In the genomic region with DNA sequence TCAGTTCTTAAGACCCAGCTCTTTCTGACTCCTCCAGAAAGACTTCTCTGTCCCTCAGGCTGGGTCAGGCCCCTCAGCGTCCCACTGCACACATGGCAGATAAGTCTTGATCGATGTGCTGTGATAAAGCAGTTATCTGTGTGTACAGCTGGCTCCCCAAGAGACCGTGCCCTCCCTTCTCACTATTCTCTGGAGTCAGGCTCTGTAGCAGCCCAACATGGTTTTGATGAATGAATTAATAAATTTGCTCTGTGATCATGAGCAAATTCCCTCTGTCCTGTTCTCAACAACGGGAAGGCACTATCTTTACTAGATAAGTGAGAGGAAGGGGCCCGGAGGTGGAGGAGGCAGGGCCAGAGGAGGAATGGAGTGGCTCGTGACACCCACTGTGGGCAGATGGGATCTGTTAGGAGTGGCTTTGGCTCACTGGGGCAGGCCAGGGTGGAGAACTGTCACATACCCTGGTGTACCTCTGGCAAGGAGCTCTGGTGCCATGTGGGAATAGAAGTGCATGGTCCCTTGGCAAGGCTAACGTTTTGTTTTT, we compare ENCODE assay signal across 8 cellular contexts. TPM values are rescaled to one million over a fixed set of nuclear protein-coding genes. Genes with fewer than 3 reads are reported as not detected.
DNase-seq lines count a peak whose midpoint lies in the region; ATAC-seq and TF ChIP-seq lines count a peak whose summit lies in the region.

No MANE protein-coding gene starts in this region.

- H3K27me3 Mint-ChIP-seq in activated CD4-positive, alpha-beta T cell treated with anti-CD3 and anti-CD28 coated beads for 36 hours: no peaks in the 10 kb centered on the region

- no peak for TF ChIP-seq POLR2A in adrenal gland (IDR thresholded peaks at IDR 0.05)
- TF ChIP-seq POLR2A in right lobe of liver (IDR thresholded peaks at IDR 0.05): no peak
- no peak for TF ChIP-seq POLR2A in testis (IDR thresholded peaks at IDR 0.05)

- peaks cover 4% of the 10 kb centered on the region for H3K36me3 Mint-ChIP-seq in activated CD4-positive, alpha-beta T cell treated with anti-CD3 and anti-CD28 coated beads for 36 hours (ENCODE audit: low read depth)

- peak overlapping the region; percentile 90 for H3K27ac Mint-ChIP-seq in activated CD4-positive, alpha-beta T cell treated with anti-CD3 and anti-CD28 coated beads for 36 hours

- 31 to 50% (median 37%) methylated on average over 6 to 7 of the region's 7 CpGs for WGBS in adrenal gland, 4 donors
- 46% methylated on average over 6 of the region's 7 CpGs for WGBS in right lobe of liver (ENCODE audit: insufficient coverage, low coverage, low lambda C conversion rate, missing lambda C conversion rate)
- 58 to 62% methylated on average over 6 to 7 of the region's 7 CpGs for WGBS in testis, 2 donors

- H3K36me3 ChIP-seq in adrenal gland (replicated peaks in 1 of 2) (no peaks in the 10 kb centered on the region), right lobe of liver (no peaks in the 10 kb centered on the region), testis (ENCODE audit: low read depth, missing control alignments) (no peaks in the 10 kb centered on the region)

- no peak for ATAC-seq in activated CD4-positive, alpha-beta T cell treated with anti-CD3 and anti-CD28 coated beads for 36 hours
- ATAC-seq in right lobe of liver (peak; percentile 21 to 59 (median 44)), GM21786 (IDR thresholded peaks at IDR 0.05; ENCODE audit: unreplicated experiment) (no peak), GM21381 (IDR thresholded peaks at IDR 0.05; ENCODE audit: unreplicated experiment) (no peak), GM21423 (IDR thresholded peaks at IDR 0.05; ENCODE audit: unreplicated experiment) (no peak)

- CTCF ChIA-PET in activated CD4-positive, alpha-beta T cell treated with anti-CD3 and anti-CD28 coated beads for 36 hours (lab: Charles Lee): interaction anchor here (0.6 to 3.3 kb wide), 7 partner anchors 8 to 51 kb away, joined by 3 to 30 read pairs (median 7); no protein-coding TSS in a partner anchor

- H3K4me1 ChIP-seq in adrenal gland (replicated peaks in 1 of 2): peaks cover 21 to 22% of the 10 kb centered on the region in 2 donors
- peaks cover 0 to 20% (median 10%) of the 10 kb centered on the region in 4 donors for H3K4me1 ChIP-seq in right lobe of liver
- H3K4me1 ChIP-seq in testis: peaks cover 16% of the 10 kb centered on the region

- H3K9me3 Mint-ChIP-seq in activated CD4-positive, alpha-beta T cell treated with anti-CD3 and anti-CD28 coated beads for 36 hours (ENCODE audit: low read depth): peaks cover 6% of the 10 kb centered on the region

- POLR2A ChIA-PET in activated CD4-positive, alpha-beta T cell treated with anti-CD3 and anti-CD28 coated beads for 36 hours (lab: Charles Lee): no interaction called here

- intact Hi-C loops in activated CD4-positive, alpha-beta T cell treated with anti-CD3 and anti-CD28 coated beads for 36 hours (cut with DNase I, micrococcal nuclease): no loop called here
- intact Hi-C loops in adrenal gland (cut with DNase I): no loop called here
- intact Hi-C loops in right lobe of liver (cut with DNase I): no loop called here
- intact Hi-C loops in testis (cut with DNase I; ENCODE audit: low total_unique reads): no loop called here

- no peak overlapping the region for H3K4me3 Mint-ChIP-seq in activated CD4-positive, alpha-beta T cell treated with anti-CD3 and anti-CD28 coated beads for 36 hours

- TF ChIP-seq CTCF in adrenal gland (IDR thresholded peaks at IDR 0.05) (no peak), right lobe of liver (IDR thresholded peaks at IDR 0.05) (no peak), testis (IDR thresholded peaks at IDR 0.05) (no peak)

- H3K27me3 ChIP-seq in adrenal gland (no peaks in the 10 kb centered on the region), right lobe of liver (no peaks in the 10 kb centered on the region), testis (no peaks in the 10 kb centered on the region)

- DNase-seq in activated CD4-positive, alpha-beta T cell treated with anti-CD3 and anti-CD28 coated beads for 36 hours: no peak
- no peak for DNase-seq in activated CD4-positive, alpha-beta T cell treated with anti-CD3 and anti-CD28 coated beads, Interleukin-2, amount 50 U/mL, for 4 hours
- DNase-seq in adrenal gland (peak in 2 of 7 donors; percentile 29 to 38), right lobe of liver (no peak), testis (no peak)

- H3K4me1 Mint-ChIP-seq in activated CD4-positive, alpha-beta T cell treated with anti-CD3 and anti-CD28 coated beads for 36 hours: peaks cover 73% of the 10 kb centered on the region

- peaks cover 0 to 9% (median 0%) of the 10 kb centered on the region in 3 donors for H3K9me3 ChIP-seq in adrenal gland (replicated peaks in 1 of 3)
- H3K9me3 ChIP-seq in right lobe of liver: no peaks in the 10 kb centered on the region
- H3K9me3 ChIP-seq in testis: no peaks in the 10 kb centered on the region

- peak overlapping the region; percentile 83 to 91 (median 88) for H3K27ac ChIP-seq in adrenal gland
- peak overlapping the region; percentile 76 to 94 (median 83) for H3K27ac ChIP-seq in right lobe of liver
- H3K27ac ChIP-seq in testis: peak overlapping the region; percentile 56 to 73

- H3K4me3 ChIP-seq in adrenal gland (no peak overlapping the region), right lobe of liver (no peak overlapping the region), testis (no peak overlapping the region)

RNA-seq across cellular contexts. Expression of gene ZFP36L2, which starts 48.3 kb away (rescaled TPM):
- total RNA-seq in activated CD4-positive, alpha-beta T cell treated with anti-CD3 and anti-CD28 coated beads for 36 hours: 10 to 100 TPM; 74.4 to 77.7 TPM
- total RNA-seq in adrenal gland (100 to 1,000 TPM in 5 of 8 donors, 10 to 100 TPM in 3; 46.2 to 333 (median 111) TPM), right lobe of liver (10 to 100 TPM; 20.8 to 50.0 (median 33.6) TPM), testis (10 to 100 TPM; 35.7 to 54.4 TPM)
- polyA plus RNA-seq in adrenal gland (100 to 1,000 TPM in 2 of 3 donors, 10 to 100 TPM in 1; 29.2 to 159 (median 105) TPM), testis (ENCODE audit: insufficient read depth, low read depth, low replicate concordance) (45.4 TPM)

Comparison
In these comparisons a context has a peak if more than half of its experiments do, and no peak if none do; other contexts are left out.
1. ATAC-seq: peak in right lobe of liver (4 of 4); none in activated CD4-positive, alpha-beta T cell treated with anti-CD3 and anti-CD28 coated beads for 36 hours (single experiment), GM21786 (single experiment), GM21381 (single experiment) and GM21423 (single experiment).
2. Peak in every context shown above with its lines, with median percentiles within 50 percentile points of each other: H3K27ac ChIP-seq.